ENCODE assay signal across 21 cellular contexts in genomic region chr4:152920768-152921167, GRCh38. TPM values are rescaled to one million over a fixed set of nuclear protein-coding genes. Genes with fewer than 3 reads are reported as not detected.
A peak's percentile ranks its signal among the peaks of the same experiment; 100 is the strongest.
DNase-seq lines count a peak whose midpoint lies in the region; ATAC-seq, FAIRE-seq and TF ChIP-seq lines count a peak whose summit lies in the region.
"Had no signal": no experiment of that assay in that cellular context is flagged by ENCODE, and none has a peak within 500 bp of the region (broad histone marks: within the 10 kb centered on the region; RNA-seq: fewer than 3 reads in every experiment).

No MANE protein-coding gene starts in this region.

- FAIRE-seq in HepG2 (lab: Jason Lieb, UNC), result no peak
- FAIRE-seq: HTR-8/SVneo had no signal

- no peak for TF ChIP-seq POLR2A in HepG2 (IDR thresholded peaks at IDR 0.05; ENCODE audit: insufficient read depth in 1 of 2, low read depth in 2 of 2, low read length in 2 of 2)
- TF ChIP-seq POLR2A in right lobe of liver (IDR thresholded peaks at IDR 0.05), result no peak

- peaks cover 40% of the 10 kb centered on the region for H3K36me3 Mint-ChIP-seq in endodermal cell (ENCODE audit: low read depth)

- in situ Hi-C loops in HepG2 (cut with HindIII; ENCODE audit: extremely low pct_ligation_motif_present, low pct_unique_long_range_greater_than_20kb), result no loop called here

- TF ChIP-seq EP300 in HepG2 (IDR thresholded peaks at IDR 0.05; ENCODE audit: low read depth in 2 of 2, low read length in 2 of 2), result no peak
- no peak for TF ChIP-seq EP300 in HepG2 (CRISPR knock-in tag; IDR thresholded peaks at IDR 0.05; ENCODE audit: borderline replicate concordance)

- TF ChIP-seq CTCF in HepG2 (CRISPR knock-in tag; IDR thresholded peaks at IDR 0.05) (no peak), right lobe of liver (IDR thresholded peaks at IDR 0.05) (no peak), OCI-LY7 (conservative IDR thresholded peaks at IDR 0.05; ENCODE audit: low read length) (no peak), endodermal cell (conservative IDR thresholded peaks at IDR 0.05) (no peak), smooth muscle cell (IDR thresholded peaks at IDR 0.05; ENCODE audit: borderline replicate concordance, insufficient read depth, poor library complexity, severe bottlenecking) (no peak)

- H3K9ac ChIP-seq in HepG2 (ENCODE audit: insufficient read depth, low read depth, low read length), result no peak overlapping the region
- H3K9ac ChIP-seq in endodermal cell (ENCODE audit: extremely low read depth, low read length, poor library complexity, severe bottlenecking), result no peak overlapping the region
- H3K9ac ChIP-seq in smooth muscle cell (ENCODE audit: low read depth), result no peak overlapping the region
- H3K9ac ChIP-seq: SK-N-SH had no signal

- CTCF ChIA-PET in HepG2 (lab: Yijun Ruan, JAX; ENCODE audit: low intra/inter-chr PET ratio, low total read pairs) (no interaction called here), OCI-LY7 (lab: Charles Lee; ENCODE audit: unreplicated experiment) (no interaction called here)

- H3F3A ChIP-seq in smooth muscle cell (ENCODE audit: low read depth), result no peaks in the 10 kb centered on the region

- DNase-seq in HepG2 (ENCODE audit: low spot score) (no peak), right lobe of liver (no peak), OCI-LY7 (ENCODE audit: low spot score) (peak; percentile 49), endodermal cell (no peak), smooth muscle cell (lab: John Stamatoyannopoulos, UW; ENCODE audit: unreplicated experiment) (no peak), amniotic stem cell (lab: John Stamatoyannopoulos, UW) (no peak), NK-92 (lab: John Stamatoyannopoulos, UW; ENCODE audit: unreplicated experiment) (no peak)
- DNase-seq: activated T-cell treated with anti-CD3 and anti-CD28 coated beads, Interleukin-2, amount 50 U/mL, for 1 hour; AML-193; caudate nucleus; gastrocnemius medialis; H7; naive thymus-derived CD4-positive, alpha-beta T cell; NCI-H226; SK-N-SH; small intestine had no signal

- H3K9me3 ChIP-seq in HepG2 (ENCODE audit: low read length), result peaks cover 26% of the 10 kb centered on the region
- H3K9me3 ChIP-seq in right lobe of liver, result no peaks in the 10 kb centered on the region
- peaks cover 17% of the 10 kb centered on the region for H3K9me3 ChIP-seq in OCI-LY7 (ENCODE audit: low read length)
- H3K9me3 ChIP-seq in endodermal cell (ENCODE audit: control insufficient read depth, low read length), result peaks cover 49% of the 10 kb centered on the region
- peaks cover 12% of the 10 kb centered on the region for H3K9me3 ChIP-seq in smooth muscle cell (replicated peaks; ENCODE audit: low read depth)
- H3K9me3 ChIP-seq: gastrocnemius medialis had no signal

- no peaks in the 10 kb centered on the region for H3K36me3 ChIP-seq in HepG2 (replicated peaks in 1 of 2; ENCODE audit: control insufficient read depth in 1 of 2, insufficient read depth in 2 of 2, low read length in 2 of 2)
- no peaks in the 10 kb centered on the region for H3K36me3 ChIP-seq in right lobe of liver
- H3K36me3 ChIP-seq in OCI-LY7 (ENCODE audit: insufficient read depth, low read length), result no peaks in the 10 kb centered on the region
- peaks cover 4% of the 10 kb centered on the region for H3K36me3 ChIP-seq in endodermal cell (ENCODE audit: control insufficient read depth, insufficient read depth, low read length)
- peaks cover 13% of the 10 kb centered on the region for H3K36me3 ChIP-seq in smooth muscle cell (ENCODE audit: low read depth)
- H3K36me3 ChIP-seq: gastrocnemius medialis, thoracic aorta had no signal

- TF ChIP-seq RAD21 in HepG2 (CRISPR knock-in tag; IDR thresholded peaks at IDR 0.05), result no peak

- no peaks in the 10 kb centered on the region for H3K4me1 ChIP-seq in HepG2 (ENCODE audit: insufficient read depth, low read length)
- no peaks in the 10 kb centered on the region for H3K4me1 ChIP-seq in right lobe of liver
- H3K4me1 ChIP-seq in OCI-LY7 (ENCODE audit: insufficient read depth, low read length, poor library complexity, severe bottlenecking), result no peaks in the 10 kb centered on the region
- no peaks in the 10 kb centered on the region for H3K4me1 ChIP-seq in endodermal cell (ENCODE audit: control insufficient read depth, insufficient read depth, low read length)
- no peaks in the 10 kb centered on the region for H3K4me1 ChIP-seq in smooth muscle cell (ENCODE audit: low read depth)
- H3K4me1 ChIP-seq: gastrocnemius medialis had no signal

- no peaks in the 10 kb centered on the region; the same call in 1 of the 2 replicates for H3K9me2 ChIP-seq in OCI-LY7 (ENCODE audit: insufficient read depth, low read length)
- H3K9me2 ChIP-seq: SK-N-SH had no signal

- intact Hi-C loops in HepG2 (cut with micrococcal nuclease; ENCODE audit: unreplicated experiment) (no loop called here), right lobe of liver (cut with DNase I) (no loop called here), OCI-LY7 (cut with micrococcal nuclease; ENCODE audit: unreplicated experiment) (no loop called here)

- WGBS in HepG2 (ENCODE audit: low lambda C conversion rate), result 7% methylated on average over 1 of the region's 1 CpG
- 48% methylated on average over 1 of the region's 1 CpG for WGBS in right lobe of liver (ENCODE audit: insufficient coverage, low coverage, low lambda C conversion rate, missing lambda C conversion rate)
- no CpG with 5 or more reads among the region's 1 CpG for WGBS in endodermal cell (ENCODE audit: insufficient coverage in 1 of 2, insufficient read length in 1 of 2), 2 experiments
- WGBS in smooth muscle cell (ENCODE audit: low lambda C conversion rate), result 34% methylated on average over 1 of the region's 1 CpG

- no TSS peak for BruUV-seq in HepG2 (replicated peaks; lab: Mats Ljungman, UMichigan)
- no TSS peak for BruUV-seq in OCI-LY7 (replicated peaks; lab: Mats Ljungman, UMichigan)

- H3K79me2 ChIP-seq in HepG2 (ENCODE audit: insufficient read depth, low read length), result no peaks in the 10 kb centered on the region
- H3K79me2 ChIP-seq in OCI-LY7 (ENCODE audit: insufficient read depth, low read depth, low read length), result no peaks in the 10 kb centered on the region
- no peaks in the 10 kb centered on the region for H3K79me2 ChIP-seq in smooth muscle cell (ENCODE audit: low read depth)

- H3K4me3 Mint-ChIP-seq in endodermal cell, result no peak overlapping the region
- H3K4me3 Mint-ChIP-seq: activated naive CD4-positive, alpha-beta T cell treated with anti-CD3 and anti-CD28 coated beads, Interleukin-2, amount 50 U/mL, for 24 hours; naive thymus-derived CD4-positive, alpha-beta T cell had no signal

- ATAC-seq in HepG2, result no peak
- ATAC-seq in right lobe of liver, result no peak
- no peak for ATAC-seq in GM21619 (IDR thresholded peaks at IDR 0.05; ENCODE audit: unreplicated experiment)
- ATAC-seq: gastrocnemius medialis; naive thymus-derived CD4-positive, alpha-beta T cell had no signal

- peaks cover 52% of the 10 kb centered on the region for H3K9me3 Mint-ChIP-seq in endodermal cell

- POLR2A ChIA-PET in HepG2 (lab: Yijun Ruan, JAX), result no interaction called here
- POLR2A ChIA-PET in OCI-LY7 (lab: Charles Lee), result no interaction called here

- H4K20me1 ChIP-seq in HepG2 (ENCODE audit: insufficient read depth, low read length), result no peaks in the 10 kb centered on the region
- H4K20me1 ChIP-seq in OCI-LY7 (ENCODE audit: insufficient read depth, low read length), result no peaks in the 10 kb centered on the region
- no peaks in the 10 kb centered on the region for H4K20me1 ChIP-seq in smooth muscle cell (ENCODE audit: low read depth)

- H3K27ac ChIP-seq in HepG2 (ENCODE audit: extremely low read length, insufficient read depth, low read length), result no peak overlapping the region
- H3K27ac ChIP-seq in right lobe of liver, result no peak overlapping the region
- H3K27ac ChIP-seq in OCI-LY7 (ENCODE audit: low read depth, low read length, poor library complexity, severe bottlenecking), result no peak overlapping the region
- no peak overlapping the region for H3K27ac ChIP-seq in endodermal cell (ENCODE audit: low read depth, low read length)
- no peak overlapping the region for H3K27ac ChIP-seq in smooth muscle cell (ENCODE audit: low read depth)
- H3K27ac ChIP-seq: gastrocnemius medialis, thoracic aorta had no signal

- H3K4me3 ChIP-seq in HepG2 (replicated peaks in 1 of 3; ENCODE audit: insufficient read depth in 1 of 3, low read depth in 2 of 3, low read length in 3 of 3) (no peak overlapping the region), right lobe of liver (no peak overlapping the region), OCI-LY7 (ENCODE audit: low read depth, low read length, poor library complexity, severe bottlenecking) (no peak overlapping the region), endodermal cell (ENCODE audit: low read length) (peak overlapping the region; percentile 10), smooth muscle cell (peak overlapping the region; percentile 10)
- H3K4me3 ChIP-seq: gastrocnemius medialis, lung, thoracic aorta had no signal

- H3K27ac Mint-ChIP-seq in endodermal cell, result no peak overlapping the region
- H3K27ac Mint-ChIP-seq: activated naive CD4-positive, alpha-beta T cell treated with anti-CD3 and anti-CD28 coated beads, Interleukin-2, amount 50 U/mL, for 24 hours; naive thymus-derived CD4-positive, alpha-beta T cell had no signal

- H3K4me1 Mint-ChIP-seq in endodermal cell, result no peaks in the 10 kb centered on the region
- H3K4me1 Mint-ChIP-seq: activated naive CD4-positive, alpha-beta T cell treated with anti-CD3 and anti-CD28 coated beads, Interleukin-2, amount 50 U/mL, for 24 hours had no signal

- H3K27me3 ChIP-seq in HepG2 (ENCODE audit: control insufficient read depth in 1 of 2, insufficient read depth in 2 of 2, low read length in 2 of 2) (no peaks in the 10 kb centered on the region), right lobe of liver (no peaks in the 10 kb centered on the region), endodermal cell (ENCODE audit: control insufficient read depth, insufficient read depth, low read length, poor library complexity, severe bottlenecking) (no peaks in the 10 kb centered on the region), smooth muscle cell (ENCODE audit: low read depth) (no peaks in the 10 kb centered on the region)
- H3K27me3 ChIP-seq: gastrocnemius medialis had no signal

- H2AFZ ChIP-seq in HepG2 (ENCODE audit: low read length), result no peak overlapping the region
- no peak overlapping the region for H2AFZ ChIP-seq in OCI-LY7 (ENCODE audit: low read length)
- H2AFZ ChIP-seq in smooth muscle cell (ENCODE audit: low read depth), result no peak overlapping the region

- H3K27me3 Mint-ChIP-seq in endodermal cell (ENCODE audit: insufficient read depth), result no peaks in the 10 kb centered on the region

- no peak overlapping the region for H3K4me2 ChIP-seq in HepG2 (ENCODE audit: low read depth, low read length)
- H3K4me2 ChIP-seq in OCI-LY7 (ENCODE audit: low read length), result no peak overlapping the region
- no peak overlapping the region for H3K4me2 ChIP-seq in smooth muscle cell
- H3K4me2 ChIP-seq: SK-N-SH had no signal

RNA-seq across cellular contexts. Expression of gene FHDC1, which starts 15.4 kb away (rescaled TPM):
- total RNA-seq in HepG2 (2016; rRNA removed; fragmentation: Illumina TruSeq; extraction: Trizol) (0.03 and 0.07 TPM in 2 replicates), right lobe of liver (under 1 TPM; 0.12 to 0.82 (median 0.15) TPM), OCI-LY7 (2022) (0.04 and 0.06 TPM in 2 replicates), endodermal cell (1 to 10 TPM; 2.5 to 7.9 TPM), smooth muscle cell (2.0 and 3.0 TPM in 2 replicates)
- total RNA-seq in HepG2 (2016; cell fraction: cytosol; rRNA removed; fragmentation: Illumina TruSeq; extraction: Trizol; ENCODE audit: low read depth), result not detected in 2 replicates
- total RNA-seq in HepG2 (2016; cell fraction: insoluble cytoplasmic fraction; rRNA removed; fragmentation: Illumina TruSeq; extraction: Trizol), result 0.03 and 0.04 TPM in 2 replicates
- 0.03 and 0.06 TPM in 2 replicates for total RNA-seq in HepG2 (2016; cell fraction: membrane; rRNA removed; fragmentation: Illumina TruSeq; extraction: Trizol)
- 0.12 and 0.19 TPM in 2 replicates for total RNA-seq in HepG2 (2016; cell fraction: nucleus; rRNA removed; fragmentation: Illumina TruSeq; extraction: Trizol)
- polyA plus RNA-seq in HepG2 (2011; rRNA removed) (0.15 and 0.21 TPM in 2 replicates), smooth muscle cell (0.49 and 1.3 TPM in 2 replicates)
- 0.04 and 0.06 TPM in 2 replicates for polyA plus RNA-seq in HepG2 (2011; cell fraction: cytosol; rRNA removed)
- 0.63 and 1.1 TPM in 2 replicates for polyA plus RNA-seq in HepG2 (2011; cell fraction: nucleus; rRNA removed)
- 0.13 and 0.61 TPM in 2 replicates for polyA plus RNA-seq in HepG2 (2012)
- not detected in 2 replicates for polyA plus RNA-seq in HepG2 (2016; cell fraction: cytosol; fragmentation: Illumina TruSeq; extraction: Trizol; ENCODE audit: low read depth)
- polyA plus RNA-seq in HepG2 (2016; cell fraction: insoluble cytoplasmic fraction; fragmentation: Illumina TruSeq; extraction: Trizol; ENCODE audit: low read depth), result 0.04 TPM in 1 of 2 replicates, not detected in the other
- 0.02 TPM in 1 of 2 replicates, not detected in the other for polyA plus RNA-seq in HepG2 (2016; cell fraction: membrane; fragmentation: Illumina TruSeq; extraction: Trizol; ENCODE audit: low read depth)
- 0.45 TPM in 2 replicates for polyA plus RNA-seq in HepG2 (2016; cell fraction: nucleus; fragmentation: Illumina TruSeq; extraction: Trizol; ENCODE audit: insufficient read depth, low read depth)
- polyA minus RNA-seq in HepG2 (2011; rRNA and poly(A)+ RNA removed; ENCODE audit: low replicate concordance), result 0.16 and 0.23 TPM in 2 replicates
- polyA minus RNA-seq in HepG2 (2011; cell fraction: cytosol; rRNA and poly(A)+ RNA removed), result not detected in 2 replicates
- polyA minus RNA-seq in HepG2 (2011; cell fraction: nucleus; rRNA and poly(A)+ RNA removed), result 0.13 and 0.25 TPM in 2 replicates
- 0.03 and 0.13 TPM in 2 replicates for total RNA-seq in OCI-LY7 (2014; rRNA removed; shearing (Covaris generic))
- polyA plus RNA-seq in endodermal cell (2013, experiment 1 of 2), result 3.2 TPM
- 2.2 TPM for polyA plus RNA-seq in endodermal cell (2013, experiment 2 of 2)

Comparison
In these comparisons a context has a peak if more than half of its experiments do, and no peak if none do; other contexts are left out.
1. H3K4me3 ChIP-seq: peak in endodermal cell (single experiment) and smooth muscle cell (single experiment); none in HepG2 (0 of 3), right lobe of liver (0 of 3) and OCI-LY7 (single experiment).